Comparison of ENCODE assay signal across 8 cellular contexts in the genomic region with DNA sequence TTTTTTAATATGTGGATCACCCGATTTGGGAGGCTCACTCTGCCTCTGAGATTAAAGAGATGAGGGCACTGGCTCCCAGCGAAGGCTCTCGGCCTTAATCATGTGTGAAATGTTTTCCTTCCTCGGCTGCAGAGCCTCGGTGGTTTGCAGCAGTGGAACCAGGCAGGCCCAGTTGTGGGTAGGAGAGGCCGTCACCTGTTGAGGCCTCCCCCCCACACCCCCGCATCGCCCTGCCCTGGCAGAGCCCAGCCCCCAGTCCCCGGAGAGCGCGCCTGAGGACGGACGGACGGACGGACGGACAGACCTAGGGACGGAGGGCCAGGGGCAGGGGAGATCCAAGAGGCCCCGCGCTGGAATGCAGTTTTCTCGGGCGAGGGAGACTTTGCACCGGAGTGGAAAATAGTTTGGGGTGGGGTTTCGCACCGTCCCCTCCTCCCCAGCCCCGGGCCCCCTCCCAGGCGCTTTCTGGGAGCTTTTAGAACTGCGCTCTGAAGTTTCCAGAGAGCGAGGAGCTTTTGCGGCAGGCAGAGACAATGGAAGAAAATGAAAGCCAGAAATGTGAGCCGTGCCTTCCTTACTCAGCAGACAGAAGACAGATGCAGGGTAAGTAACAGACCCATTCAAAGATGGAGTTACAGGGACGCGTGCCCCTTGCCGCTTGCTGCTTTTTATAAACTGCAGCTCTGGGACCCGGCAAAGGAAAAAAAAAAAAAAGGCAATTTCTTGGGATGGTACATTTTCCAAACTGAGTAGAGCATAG. TPM values are rescaled to one million over a fixed set of nuclear protein-coding genes. Genes with fewer than 3 reads are reported as not detected.
DNase-seq lines count a peak whose midpoint lies in the region; ATAC-seq and TF ChIP-seq lines count a peak whose summit lies in the region.

Gene KIAA1217 (plus strand): TSS at position 478 of the 760 bp plus-strand sequence. CDS start 56 bp downstream, at position 534.

- H3K4me3 ChIP-seq in CD8-positive, alpha-beta T cell (ENCODE audit: low read depth, low read length) = no peak within 1 kb of the TSS

- peaks cover 33% of the 10 kb centered on the region for H3K27me3 Mint-ChIP-seq in CD8-positive, alpha-beta T cell (ENCODE audit: low read depth)
- H3K27me3 Mint-ChIP-seq in type B pancreatic cell = no peaks in the 10 kb centered on the region

- H3K4me1 Mint-ChIP-seq in CD8-positive, alpha-beta T cell (ENCODE audit: low read depth) = peaks cover 14% of the 10 kb centered on the region
- peaks cover 70% of the 10 kb centered on the region for H3K4me1 Mint-ChIP-seq in type B pancreatic cell (ENCODE audit: unreplicated experiment)

- H3K27me3 ChIP-seq in CD8-positive, alpha-beta T cell (ENCODE audit: insufficient read depth, low read length) = peaks cover 4% of the 10 kb centered on the region

- POLR2A ChIA-PET in CD8-positive, alpha-beta T cell (lab: Charles Lee) = no interaction called here

- no peak within 1 kb of the TSS for H3K27ac Mint-ChIP-seq in CD8-positive, alpha-beta T cell
- H3K27ac Mint-ChIP-seq in type B pancreatic cell = peak within 1 kb of the TSS; percentile 91

- CTCF ChIA-PET in CD8-positive, alpha-beta T cell (lab: Charles Lee) = interaction anchor here (0.6 kb wide), 1 partner anchor 347 kb away, joined by 4 read pairs; no protein-coding TSS in a partner anchor

- no peak within 1 kb of the TSS for H3K27ac ChIP-seq in CD8-positive, alpha-beta T cell (ENCODE audit: low read depth, low read length)

- intact Hi-C loops in CD8-positive, alpha-beta T cell (cut with DNase I, micrococcal nuclease) = no loop called here

- no peaks in the 10 kb centered on the region for H3K9me3 ChIP-seq in CD8-positive, alpha-beta T cell (ENCODE audit: low read length)

- H3K9me3 Mint-ChIP-seq in CD8-positive, alpha-beta T cell = no peaks in the 10 kb centered on the region
- no peaks in the 10 kb centered on the region for H3K9me3 Mint-ChIP-seq in type B pancreatic cell

- peak within 1 kb of the TSS; percentile 56 for H3K4me3 Mint-ChIP-seq in CD8-positive, alpha-beta T cell
- peak within 1 kb of the TSS; percentile 96 for H3K4me3 Mint-ChIP-seq in type B pancreatic cell

- H3K36me3 ChIP-seq in CD8-positive, alpha-beta T cell (ENCODE audit: insufficient read depth, low read length) = no peaks in the 10 kb centered on the region

- DNase-seq in CD8-positive, alpha-beta T cell = no peak
- peak; percentile 19 to 66 for DNase-seq in NCI-H526 (lab: John Stamatoyannopoulos, UW)
- DNase-seq in ecto neural progenitor cell (ENCODE audit: low spot score) = peak; percentile 77
- DNase-seq in medulla oblongata (ENCODE audit: extremely low spot score) = peak; percentile 25
- peak; percentile 80 for DNase-seq in type B pancreatic cell (ENCODE audit: extremely low spot score, unreplicated experiment)
- no peak for DNase-seq in NCI-H1105 treated with DMSO at 0.1 percent for 48 hours (lab: John Stamatoyannopoulos, UW)
- DNase-seq in HUDEP-2 (lab: John Stamatoyannopoulos, UW; ENCODE audit: unreplicated experiment in 76 of 76) = no peak

- no peak for ATAC-seq in CD8-positive, alpha-beta T cell
- ATAC-seq in GM21576 (IDR thresholded peaks at IDR 0.05; ENCODE audit: unreplicated experiment) = peak; percentile 18

- TF ChIP-seq CTCF in CD8-positive, alpha-beta T cell (IDR thresholded peaks at IDR 0.05) = no peak
- no peak for TF ChIP-seq CTCF in type B pancreatic cell (conservative IDR thresholded peaks at IDR 0.05)

- no peaks in the 10 kb centered on the region for H3K36me3 Mint-ChIP-seq in CD8-positive, alpha-beta T cell
- peaks cover 10% of the 10 kb centered on the region for H3K36me3 Mint-ChIP-seq in type B pancreatic cell

- H3K4me1 ChIP-seq in CD8-positive, alpha-beta T cell (ENCODE audit: insufficient read depth, low read length) = no peaks in the 10 kb centered on the region

RNA-seq across cellular contexts. Expression of gene KIAA1217, which starts in this region (rescaled TPM):
- under 1 TPM in 1 of 2 experiments, not detected in 1; 0.22 TPM for total RNA-seq in CD8-positive, alpha-beta T cell
- total RNA-seq in type B pancreatic cell (ENCODE audit: low replicate concordance) = 73.2 and 99.0 TPM in 2 replicates

Comparison
In these comparisons a context has a peak if more than half of its experiments do, and no peak if none do; other contexts are left out.
1. RNA of gene KIAA1217 (total RNA-seq): 73.2 to 99.0 TPM in type B pancreatic cell; 0.22 TPM in CD8-positive, alpha-beta T cell; every median in the first group is over 10 times any median in the second.
2. DNase-seq: peak in NCI-H526 (2 of 2), ecto neural progenitor cell (single experiment), medulla oblongata (single experiment) and type B pancreatic cell (single experiment); none in CD8-positive, alpha-beta T cell (0 of 7), NCI-H1105 treated with DMSO at 0.1 percent for 48 hours (single experiment) and HUDEP-2 (0 of 76).